ENCODE assay signal across 20 cellular contexts in genomic region chr10:29583674-29584073, GRCh38. TPM values are rescaled to one million over a fixed set of nuclear protein-coding genes. Genes with fewer than 3 reads are reported as not detected.
A peak's percentile ranks its signal among the peaks of the same experiment; 100 is the strongest.
DNase-seq lines count a peak whose midpoint lies in the region; ATAC-seq, FAIRE-seq and TF ChIP-seq lines count a peak whose summit lies in the region.
"Had no signal": no experiment of that assay in that cellular context is flagged by ENCODE, and none has a peak within 500 bp of the region (broad histone marks: within the 10 kb centered on the region; RNA-seq: fewer than 3 reads in every experiment).

No MANE protein-coding gene starts in this region.

- H3K9me3 ChIP-seq in GM12878 (replicated peaks; ENCODE audit: control insufficient read depth, insufficient read depth, low read length) (no peaks in the 10 kb centered on the region), adrenal gland (replicated peaks in 1 of 3) (no peaks in the 10 kb centered on the region)
- H3K9me3 ChIP-seq: heart right ventricle, Peyer's patch, upper lobe of right lung had no signal

- H3K27me3 Mint-ChIP-seq in stimulated activated naive CD8-positive, alpha-beta T cell treated with anti-CD3 and anti-CD28 coated beads, Interleukin-15, amount 100 ng/mL, for 72 hours: no peaks in the 10 kb centered on the region
- H3K27me3 Mint-ChIP-seq: activated naive CD8-positive, alpha-beta T cell treated with anti-CD3 and anti-CD28 coated beads for 36 hours; T-cell had no signal

- SMC1A ChIA-PET in GM12878 (lab: Charles Lee; ENCODE audit: uncharacterized antibody, unreplicated experiment): interaction anchor here (1.1 to 1.6 kb wide), 2 partner anchors 12 to 22 kb away, joined by 3 to 4 read pairs; no protein-coding TSS in a partner anchor

- TF ChIP-seq POLR2A in GM12878 (IDR thresholded peaks at IDR 0.05; ENCODE audit: low read depth, low read length) (no peak), adrenal gland (IDR thresholded peaks at IDR 0.05) (no peak)

- H3K4me1 ChIP-seq in GM12878 (ENCODE audit: control insufficient read depth, insufficient read depth, low read length) (no peaks in the 10 kb centered on the region), adrenal gland (replicated peaks in 1 of 2) (peaks cover 5 to 12% of the 10 kb centered on the region in 2 donors)
- H3K4me1 ChIP-seq: Peyer's patch had no signal

- H3K27me3 ChIP-seq in GM12878 (replicated peaks in 1 of 2; ENCODE audit: control insufficient read depth in 2 of 2, insufficient read depth in 2 of 2, low read length in 1 of 2) (no peaks in the 10 kb centered on the region), adrenal gland (no peaks in the 10 kb centered on the region)
- H3K27me3 ChIP-seq: heart right ventricle, Peyer's patch, upper lobe of right lung had no signal

- TF ChIP-seq CTCF in GM12878 (IDR thresholded peaks at IDR 0.05 in 2 of 3, conservative IDR thresholded peaks at IDR 0.05 in 1 of 3; ENCODE audit: control insufficient read depth in 2 of 3, extremely low read depth in 1 of 3, insufficient read depth in 1 of 3, low read depth in 3 of 3, low read length in 3 of 3): no peak
- no peak for TF ChIP-seq CTCF in adrenal gland (IDR thresholded peaks at IDR 0.05)

- H4K20me1 ChIP-seq in GM12878 (ENCODE audit: control insufficient read depth, insufficient read depth): no peaks in the 10 kb centered on the region

- TF ChIP-seq RAD21 in GM12878 (IDR thresholded peaks at IDR 0.05; ENCODE audit: insufficient read depth, low read depth, low read length): no peak

- no peak overlapping the region for H3K9ac ChIP-seq in GM12878 (ENCODE audit: control insufficient read depth, insufficient read depth, low read length)

- no peak for TF ChIP-seq EP300 in GM12878 (IDR thresholded peaks at IDR 0.05; ENCODE audit: borderline replicate concordance in 1 of 2, control insufficient read depth in 1 of 2, low read depth in 2 of 2, low read length in 2 of 2)

- H3K79me2 ChIP-seq in GM12878 (ENCODE audit: control insufficient read depth, insufficient read depth, low read length): no peaks in the 10 kb centered on the region

- FAIRE-seq in GM12878 (lab: Jason Lieb, UNC): no peak
- FAIRE-seq in urothelium cell line (lab: Jason Lieb, UNC): peak; percentile 63
- FAIRE-seq: endothelial cell of umbilical vein, H54 had no signal

- H3K27ac Mint-ChIP-seq in stimulated activated naive CD8-positive, alpha-beta T cell treated with anti-CD3 and anti-CD28 coated beads, Interleukin-15, amount 100 ng/mL, for 72 hours: peak overlapping the region in 1 of 2 donors; percentile 89
- H3K27ac Mint-ChIP-seq: activated naive CD8-positive, alpha-beta T cell treated with anti-CD3 and anti-CD28 coated beads for 36 hours; T-cell had no signal

- no peak for DNase-seq in stimulated activated naive CD8-positive, alpha-beta T cell treated with anti-CD3 and anti-CD28 coated beads, Interleukin-15, Interleukin-2, amounts not matched to agents 100 U/mL and 50 U/mL, for 24 hours
- DNase-seq in stimulated activated naive CD8-positive, alpha-beta T cell treated with anti-CD3 and anti-CD28 coated beads, Interleukin-15, amount 100 ng/mL, for 72 hours: no peak
- DNase-seq in GM12878 (ENCODE audit: low read depth, low spot score): no peak
- peak; percentile 51 for DNase-seq in kidney glomerular epithelial cell (lab: John Stamatoyannopoulos, UW)
- DNase-seq in urothelium cell line (ENCODE audit: low spot score): no peak
- DNase-seq in midbrain (lab: John Stamatoyannopoulos, UW): no peak
- no peak for DNase-seq in adrenal gland
- DNase-seq: activated CD4-positive, CD25-positive, alpha-beta regulatory T cell; activated CD8-positive, alpha-beta memory T cell treated with anti-CD3 and anti-CD28 coated beads, Interleukin-2, amount 50 U/mL, for 48 hours; activated naive CD8-positive, alpha-beta T cell treated with anti-CD3 and anti-CD28 coated beads for 36 hours; heart right ventricle; NCI-H2081; NCI-H526 treated with DMSO at 0.1 percent for 48 hours; Peyer's patch; T-cell; upper lobe of right lung had no signal

- in situ Hi-C loops in GM12878 (cut with MboI): no loop called here

- intact Hi-C loops in GM12878 (cut with micrococcal nuclease; ENCODE audit: unreplicated experiment): no loop called here
- intact Hi-C loops in adrenal gland (cut with DNase I): no loop called here

- H3K27ac ChIP-seq in GM12878 (ENCODE audit: control insufficient read depth, insufficient read depth): no peak overlapping the region
- H3K27ac ChIP-seq in adrenal gland: no peak overlapping the region
- H3K27ac ChIP-seq: upper lobe of right lung had no signal

- CTCF ChIA-PET in GM12878 (lab: Yijun Ruan, JAX): interaction anchor here (1.0 kb wide), 1 partner anchor 11 kb away, joined by 3 read pairs; no protein-coding TSS in a partner anchor

- RAD21 ChIA-PET in GM12878 (lab: Charles Lee; ENCODE audit: unreplicated experiment): no interaction called here

- no peak overlapping the region for H3K4me2 ChIP-seq in GM12878 (ENCODE audit: control insufficient read depth, insufficient read depth)

- WGBS in GM12878 (ENCODE audit: insufficient coverage, insufficient replicate concordance, low lambda C conversion rate, missing lambda C conversion rate): 39% methylated on average over 9 of the region's 9 CpGs
- WGBS in adrenal gland, 4 donors: 72 to 81% (median 76%) methylated on average over 7 to 9 of the region's 9 CpGs

- no peaks in the 10 kb centered on the region for H3K9me3 Mint-ChIP-seq in stimulated activated naive CD8-positive, alpha-beta T cell treated with anti-CD3 and anti-CD28 coated beads, Interleukin-15, amount 100 ng/mL, for 72 hours

- H3K36me3 ChIP-seq in GM12878 (ENCODE audit: control insufficient read depth in 2 of 2, insufficient read depth in 2 of 2, low read length in 1 of 2): no peaks in the 10 kb centered on the region; a peak in 1 of 4 replicates
- H3K36me3 ChIP-seq in adrenal gland (replicated peaks in 1 of 2): no peaks in the 10 kb centered on the region
- H3K36me3 ChIP-seq: Peyer's patch, upper lobe of right lung had no signal

- no peak overlapping the region for H2AFZ ChIP-seq in GM12878 (ENCODE audit: control insufficient read depth, low read depth, low read length)

- no peak overlapping the region for H3K4me3 Mint-ChIP-seq in stimulated activated naive CD8-positive, alpha-beta T cell treated with anti-CD3 and anti-CD28 coated beads, Interleukin-15, amount 100 ng/mL, for 72 hours
- H3K4me3 Mint-ChIP-seq: activated naive CD8-positive, alpha-beta T cell treated with anti-CD3 and anti-CD28 coated beads for 36 hours; T-cell had no signal

- BruUV-seq in GM12878 (replicated peaks; lab: Mats Ljungman, UMichigan): no TSS peak

- H3K4me1 Mint-ChIP-seq in stimulated activated naive CD8-positive, alpha-beta T cell treated with anti-CD3 and anti-CD28 coated beads, Interleukin-15, amount 100 ng/mL, for 72 hours: peaks cover 26% of the 10 kb centered on the region

- ATAC-seq in stimulated activated naive CD8-positive, alpha-beta T cell treated with anti-CD3 and anti-CD28 coated beads, Interleukin-15, Interleukin-2, amounts not matched to agents 100 U/mL and 50 U/mL, for 24 hours: peak; percentile 32
- no peak for ATAC-seq in stimulated activated naive CD8-positive, alpha-beta T cell treated with anti-CD3 and anti-CD28 coated beads, Interleukin-15, amount 100 ng/mL, for 72 hours
- ATAC-seq in GM12878: 0 out of 3 replicates have a peak, but pooled peaks have one; percentile 9
- ATAC-seq in HG02840 (IDR thresholded peaks at IDR 0.05; ENCODE audit: low FRiP score, unreplicated experiment): no peak
- ATAC-seq: heart right ventricle, left lobe of liver, T-cell, upper lobe of right lung had no signal

- H3K4me3 ChIP-seq in GM12878 (no peak overlapping the region), adrenal gland (no peak overlapping the region)
- H3K4me3 ChIP-seq: heart right ventricle, Peyer's patch, upper lobe of right lung had no signal

- POLR2A ChIA-PET in GM12878 (lab: Charles Lee): no interaction called here

TF ChIP-seq in GM12878, 131 proteins besides CTCF, POLR2A, EP300 and RAD21 (continues in another document):
- TF ChIP-seq, protein P1, sequence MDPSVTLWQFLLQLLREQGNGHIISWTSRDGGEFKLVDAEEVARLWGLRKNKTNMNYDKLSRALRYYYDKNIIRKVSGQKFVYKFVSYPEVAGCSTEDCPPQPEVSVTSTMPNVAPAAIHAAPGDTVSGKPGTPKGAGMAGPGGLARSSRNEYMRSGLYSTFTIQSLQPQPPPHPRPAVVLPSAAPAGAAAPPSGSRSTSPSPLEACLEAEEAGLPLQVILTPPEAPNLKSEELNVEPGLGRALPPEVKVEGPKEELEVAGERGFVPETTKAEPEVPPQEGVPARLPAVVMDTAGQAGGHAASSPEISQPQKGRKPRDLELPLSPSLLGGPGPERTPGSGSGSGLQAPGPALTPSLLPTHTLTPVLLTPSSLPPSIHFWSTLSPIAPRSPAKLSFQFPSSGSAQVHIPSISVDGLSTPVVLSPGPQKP (IDR thresholded peaks at IDR 0.05; ENCODE audit: low read depth, low read length): no peak

RNA-seq across cellular contexts. Expression of gene SVIL, which starts 51.1 kb away (rescaled TPM):
- 16.7 and 47.2 TPM in 2 replicates for total RNA-seq in GM12878 (2013; cell fraction: nucleolus; rRNA removed)
- total RNA-seq in GM12878 (2014; rRNA removed) (0.65 and 0.68 TPM in 2 replicates), GM12878 (2014; rRNA removed; fragmentation: Illumina TruSeq; extraction: Trizol) (0.64 and 1.8 TPM in 2 replicates), GM12878 (2021) (1.5 and 1.9 TPM in 2 replicates), adrenal gland (10 to 100 TPM; 21.2 to 73.1 (median 41.5) TPM)
- 0.17 TPM for polyA plus RNA-seq in GM12878 (2011; ENCODE audit: low read depth)
- polyA plus RNA-seq in GM12878 (2011; rRNA removed) (0.33 and 0.43 TPM in 2 replicates), GM12878 (2014; fragmentation: Illumina TruSeq; extraction: Trizol) (0.48 and 1.2 TPM in 2 replicates), GM12878 (2014; fragmentation: Nextera tagmentation; extraction: Ambion mirVana) (under 1 TPM; 0.22 to 0.71 TPM), GM12878 (2014; rRNA removed) (0.66 and 1.0 TPM in 2 replicates), GM12878 (2016; fragmentation: Nextera tagmentation; extraction: Ambion mirVana) (1 to 10 TPM in 1 of 2 experiments, under 1 TPM in 1; 0.68 to 1.4 TPM), adrenal gland (10 to 100 TPM in 2 of 3 donors, 1 to 10 TPM in 1; 6.7 to 17.3 (median 12.5) TPM)
- 0.35 and 0.39 TPM in 2 replicates for polyA plus RNA-seq in GM12878 (2011; cell fraction: cytosol; rRNA removed)
- polyA plus RNA-seq in GM12878 (2011; cell fraction: nucleus; rRNA removed): 0.99 and 2.1 TPM in 2 replicates
- 0.12 and 0.28 TPM in 2 replicates for polyA plus RNA-seq in GM12878 (2012)
- 0.37 and 1.3 TPM in 2 replicates for polyA minus RNA-seq in GM12878 (2011; rRNA and poly(A)+ RNA removed)
- 0.53 and 0.62 TPM in 2 replicates for polyA minus RNA-seq in GM12878 (2011; cell fraction: cytosol; rRNA and poly(A)+ RNA removed)
- 0.36 and 0.77 TPM in 2 replicates for polyA minus RNA-seq in GM12878 (2011; cell fraction: nucleus; rRNA and poly(A)+ RNA removed)

Comparison
In these comparisons a context has a peak if more than half of its experiments do, and no peak if none do; other contexts are left out.
1. ATAC-seq: peak in stimulated activated naive CD8-positive, alpha-beta T cell treated with anti-CD3 and anti-CD28 coated beads, Interleukin-15, Interleukin-2, amounts not matched to agents 100 U/mL and 50 U/mL, for 24 hours (single experiment) and GM12878 (single experiment); none in stimulated activated naive CD8-positive, alpha-beta T cell treated with anti-CD3 and anti-CD28 coated beads, Interleukin-15, amount 100 ng/mL, for 72 hours (single experiment) and HG02840 (single experiment).